In the genomic region with DNA sequence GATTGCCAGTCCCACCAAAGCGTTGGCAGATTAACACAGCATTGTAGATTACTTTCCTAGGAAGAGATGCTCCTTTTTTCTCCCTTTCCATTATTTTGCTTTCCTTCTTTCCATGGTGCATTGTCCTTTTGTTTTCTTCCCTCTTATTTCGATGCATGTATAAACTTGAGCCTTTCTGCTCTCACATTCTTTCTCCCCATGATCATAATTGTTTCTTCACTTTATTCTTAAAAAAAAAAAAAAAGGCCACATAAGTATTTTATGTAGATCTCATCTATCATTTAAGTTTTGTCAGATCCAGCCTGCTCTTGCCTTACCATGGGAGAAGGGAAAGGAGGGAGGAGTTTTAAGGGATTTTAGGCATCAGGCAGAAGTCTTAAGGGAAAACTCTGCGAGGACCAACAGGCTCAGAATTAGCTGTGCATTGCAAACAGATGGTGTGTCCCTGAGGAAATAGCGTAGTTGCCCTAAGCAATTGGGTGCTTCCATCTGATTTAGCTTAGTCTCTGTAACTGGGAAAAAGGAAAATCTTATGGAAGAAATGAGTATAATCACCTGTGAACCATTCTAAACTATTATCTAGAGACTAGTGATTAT, we compare ENCODE assay signal across 21 cellular contexts. TPM values are rescaled to one million over a fixed set of nuclear protein-coding genes. Genes with fewer than 3 reads are reported as not detected.
DNase-seq lines count a peak whose midpoint lies in the region; ATAC-seq and TF ChIP-seq lines count a peak whose summit lies in the region.
"Had no signal": no experiment of that assay in that cellular context is flagged by ENCODE, and none has a peak within 500 bp of the region (broad histone marks: within the 10 kb centered on the region; RNA-seq: fewer than 3 reads in every experiment).

No MANE protein-coding gene starts in this region.

- POLR2A ChIA-PET in activated CD8-positive, alpha-beta T cell treated with anti-CD3 and anti-CD28 coated beads for 36 hours (lab: Charles Lee) = no interaction called here

- intact Hi-C loops in activated CD8-positive, alpha-beta T cell treated with anti-CD3 and anti-CD28 coated beads for 36 hours (cut with micrococcal nuclease) = loop anchor here (5.0 kb wide), 1 partner anchor 36 kb away; no protein-coding TSS in a partner anchor

- H3K4me3 Mint-ChIP-seq in activated naive CD8-positive, alpha-beta T cell = peak overlapping the region; percentile 2
- no peak overlapping the region for H3K4me3 Mint-ChIP-seq in activated naive CD8-positive, alpha-beta T cell treated with anti-CD3 and anti-CD28 coated beads, Interleukin-2, amount 50 U/mL, for 24 hours
- H3K4me3 Mint-ChIP-seq in activated CD8-positive, alpha-beta T cell treated with anti-CD3 and anti-CD28 coated beads for 36 hours = no peak overlapping the region
- H3K4me3 Mint-ChIP-seq: activated CD4-positive, alpha-beta T cell treated with anti-CD3 and anti-CD28 coated beads, Interleukin-2, amount 10 ng/mL, durations not matched to agents 7 days and 5 days; activated naive CD4-positive, alpha-beta T cell treated with anti-CD3 and anti-CD28 coated beads for 36 hours had no signal

- no peak overlapping the region for H3K27ac Mint-ChIP-seq in activated naive CD8-positive, alpha-beta T cell
- no peak overlapping the region for H3K27ac Mint-ChIP-seq in activated naive CD8-positive, alpha-beta T cell treated with anti-CD3 and anti-CD28 coated beads, Interleukin-2, amount 50 U/mL, for 24 hours
- no peak overlapping the region for H3K27ac Mint-ChIP-seq in activated CD8-positive, alpha-beta T cell treated with anti-CD3 and anti-CD28 coated beads for 36 hours
- H3K27ac Mint-ChIP-seq: activated CD4-positive, alpha-beta T cell treated with anti-CD3 and anti-CD28 coated beads, Interleukin-2, amount 10 ng/mL, durations not matched to agents 7 days and 5 days; activated naive CD4-positive, alpha-beta T cell treated with anti-CD3 and anti-CD28 coated beads for 36 hours had no signal

- H3K27me3 Mint-ChIP-seq in activated naive CD8-positive, alpha-beta T cell = no peaks in the 10 kb centered on the region
- H3K27me3 Mint-ChIP-seq in activated naive CD8-positive, alpha-beta T cell treated with anti-CD3 and anti-CD28 coated beads, Interleukin-2, amount 50 U/mL, for 24 hours = no peaks in the 10 kb centered on the region
- no peaks in the 10 kb centered on the region for H3K27me3 Mint-ChIP-seq in activated CD8-positive, alpha-beta T cell treated with anti-CD3 and anti-CD28 coated beads for 36 hours
- H3K27me3 Mint-ChIP-seq: activated CD4-positive, alpha-beta T cell treated with anti-CD3 and anti-CD28 coated beads, Interleukin-2, amount 10 ng/mL, durations not matched to agents 7 days and 5 days had no signal

- no peaks in the 10 kb centered on the region for H3K36me3 ChIP-seq in RWPE2 (ENCODE audit: low read depth)
- H3K36me3 ChIP-seq: right atrium auricular region had no signal

- TF ChIP-seq CTCF in RWPE2 (IDR thresholded peaks at IDR 0.05; ENCODE audit: poor library complexity, severe bottlenecking) = no peak
- no peak for TF ChIP-seq CTCF in foreskin keratinocyte (conservative IDR thresholded peaks at IDR 0.05)
- no peak for TF ChIP-seq CTCF in activated CD8-positive, alpha-beta T cell treated with anti-CD3 and anti-CD28 coated beads for 36 hours (IDR thresholded peaks at IDR 0.05)

- H3K9me3 Mint-ChIP-seq in activated naive CD8-positive, alpha-beta T cell (ENCODE audit: low read depth) = no peaks in the 10 kb centered on the region
- H3K9me3 Mint-ChIP-seq in activated naive CD8-positive, alpha-beta T cell treated with anti-CD3 and anti-CD28 coated beads, Interleukin-2, amount 50 U/mL, for 24 hours = no peaks in the 10 kb centered on the region
- no peaks in the 10 kb centered on the region for H3K9me3 Mint-ChIP-seq in activated CD8-positive, alpha-beta T cell treated with anti-CD3 and anti-CD28 coated beads for 36 hours
- H3K9me3 Mint-ChIP-seq: activated naive CD4-positive, alpha-beta T cell treated with anti-CD3 and anti-CD28 coated beads for 36 hours had no signal

- H3K4me1 ChIP-seq in RWPE2 (ENCODE audit: insufficient read depth, poor library complexity, severe bottlenecking) (peaks cover 16% of the 10 kb centered on the region), foreskin keratinocyte (peaks cover 24% of the 10 kb centered on the region)

- no peak for DNase-seq in activated naive CD8-positive, alpha-beta T cell treated with anti-CD3 and anti-CD28 coated beads, Interleukin-2, amount 50 U/mL, for 24 hours
- no peak for DNase-seq in RWPE2 (ENCODE audit: low spot score)
- peak in 1 of 2 donors; percentile 78 for DNase-seq in foreskin keratinocyte
- no peak for DNase-seq in activated CD8-positive, alpha-beta T cell treated with anti-CD3 and anti-CD28 coated beads for 36 hours
- DNase-seq in HK-2 (ENCODE audit: unreplicated experiment) = no peak
- DNase-seq in occipital lobe (lab: John Stamatoyannopoulos, UW) = no peak
- DNase-seq: activated CD4-positive, alpha-beta T cell treated with anti-CD3 and anti-CD28 coated beads, Interleukin-2, amount 10 ng/mL, durations not matched to agents 7 days and 5 days; activated naive CD4-positive, alpha-beta T cell treated with anti-CD3 and anti-CD28 coated beads for 36 hours; activated T-cell treated with anti-CD3 and anti-CD28 coated beads for 4 hours; cortex of kidney; EL; islet precursor cell; NCI-H1436; NCI-H510A; stimulated activated naive CD8-positive, alpha-beta T cell treated with anti-CD3 and anti-CD28 coated beads, Interleukin-15, Interleukin-2, amounts not matched to agents 100 U/mL and 50 U/mL, for 24 hours had no signal

- H3K9me3 ChIP-seq in RWPE2 (ENCODE audit: severe bottlenecking) = no peaks in the 10 kb centered on the region
- H3K9me3 ChIP-seq: right atrium auricular region had no signal

- no peak overlapping the region for H3K4me3 ChIP-seq in RWPE2 (ENCODE audit: severe bottlenecking)
- H3K4me3 ChIP-seq: right atrium auricular region had no signal

- H3K4me1 Mint-ChIP-seq in activated naive CD8-positive, alpha-beta T cell (ENCODE audit: low read depth) = peaks cover 89% of the 10 kb centered on the region
- H3K4me1 Mint-ChIP-seq in activated naive CD8-positive, alpha-beta T cell treated with anti-CD3 and anti-CD28 coated beads, Interleukin-2, amount 50 U/mL, for 24 hours = peaks cover 87% of the 10 kb centered on the region
- H3K4me1 Mint-ChIP-seq in activated CD8-positive, alpha-beta T cell treated with anti-CD3 and anti-CD28 coated beads for 36 hours (ENCODE audit: low read depth) = peaks cover 88% of the 10 kb centered on the region

- H3K27ac ChIP-seq in RWPE2 (ENCODE audit: poor library complexity, severe bottlenecking) (peak overlapping the region; percentile 29), foreskin keratinocyte (no peak overlapping the region)
- H3K27ac ChIP-seq: C4-2B, right atrium auricular region had no signal

- H3K27me3 ChIP-seq in RWPE2 (ENCODE audit: insufficient read depth, poor library complexity, severe bottlenecking) (no peaks in the 10 kb centered on the region), foreskin keratinocyte (no peaks in the 10 kb centered on the region)
- H3K27me3 ChIP-seq: right atrium auricular region had no signal

- CTCF ChIA-PET in activated CD8-positive, alpha-beta T cell treated with anti-CD3 and anti-CD28 coated beads for 36 hours (lab: Charles Lee) = interaction anchor here (1.0 to 1.3 kb wide), 3 partner anchors 10 to 118 kb away, joined by 3 read pairs; no protein-coding TSS in a partner anchor

- H3K36me3 Mint-ChIP-seq in activated naive CD8-positive, alpha-beta T cell = peaks cover 4% of the 10 kb centered on the region
- H3K36me3 Mint-ChIP-seq in activated naive CD8-positive, alpha-beta T cell treated with anti-CD3 and anti-CD28 coated beads, Interleukin-2, amount 50 U/mL, for 24 hours (ENCODE audit: low read depth) = no peaks in the 10 kb centered on the region
- H3K36me3 Mint-ChIP-seq in activated CD8-positive, alpha-beta T cell treated with anti-CD3 and anti-CD28 coated beads for 36 hours (ENCODE audit: low read depth) = peaks cover 9% of the 10 kb centered on the region

- no peak for ATAC-seq in activated naive CD8-positive, alpha-beta T cell treated with anti-CD3 and anti-CD28 coated beads, Interleukin-2, amount 50 U/mL, for 24 hours
- ATAC-seq in RWPE2 (ENCODE audit: low read depth) = 0 out of 3 replicates have a peak, but pooled peaks have one; percentile 14
- peak; percentile 62 for ATAC-seq in foreskin keratinocyte
- ATAC-seq in activated CD8-positive, alpha-beta T cell treated with anti-CD3 and anti-CD28 coated beads for 36 hours = no peak
- no peak for ATAC-seq in GM18517 (IDR thresholded peaks at IDR 0.05; ENCODE audit: unreplicated experiment)
- ATAC-seq: esophagus mucosa; SK-N-SH treated with all-trans-retinoic acid at 6 μM for 48 hours; stimulated activated naive CD8-positive, alpha-beta T cell treated with anti-CD3 and anti-CD28 coated beads, Interleukin-15, Interleukin-2, amounts not matched to agents 100 U/mL and 50 U/mL, for 24 hours had no signal

RNA-seq across cellular contexts. Expression of a gene that starts 11.1 kb away (rescaled TPM):
- total RNA-seq in foreskin keratinocyte (36.1 and 41.6 TPM in 2 replicates), occipital lobe (109 TPM)
- 7.8 and 9.2 TPM in 2 replicates for polyA plus RNA-seq in foreskin keratinocyte
- 10 to 100 TPM; 34.3 to 36.5 TPM for total RNA-seq in activated CD8-positive, alpha-beta T cell treated with anti-CD3 and anti-CD28 coated beads for 36 hours

Comparison
In these comparisons a context has a peak if more than half of its experiments do, and no peak if none do; other contexts are left out.
1. ATAC-seq: peak in RWPE2 (single experiment) and foreskin keratinocyte (single experiment); none in activated naive CD8-positive, alpha-beta T cell treated with anti-CD3 and anti-CD28 coated beads, Interleukin-2, amount 50 U/mL, for 24 hours (single experiment), activated CD8-positive, alpha-beta T cell treated with anti-CD3 and anti-CD28 coated beads for 36 hours (single experiment) and GM18517 (single experiment).